ENCODE assay signal across 11 cellular contexts in genomic region chr5:68225911-68226563, GRCh38. TPM values are rescaled to one million over a fixed set of nuclear protein-coding genes. Genes with fewer than 3 reads are reported as not detected.
DNase-seq lines count a peak whose midpoint lies in the region; ATAC-seq and TF ChIP-seq lines count a peak whose summit lies in the region.
"Had no signal": no experiment of that assay in that cellular context is flagged by ENCODE, and none has a peak within 500 bp of the region (broad histone marks: within the 10 kb centered on the region; RNA-seq: fewer than 3 reads in every experiment).

No MANE protein-coding gene starts in this region.

- no peaks in the 10 kb centered on the region for H3K27me3 Mint-ChIP-seq in naive thymus-derived CD4-positive, alpha-beta T cell

- H3K4me3 ChIP-seq in A673 (ENCODE audit: low read depth, low read length, poor library complexity, severe bottlenecking) (no peak overlapping the region), RWPE2 (ENCODE audit: severe bottlenecking) (no peak overlapping the region), esophagus muscularis mucosa (peak overlapping the region; percentile 22 to 87 (median 26))
- H3K4me3 ChIP-seq in naive thymus-derived CD4-positive, alpha-beta T cell (ENCODE audit: low read length), result no peak overlapping the region

- H3K36me3 ChIP-seq in A673 (ENCODE audit: insufficient read depth, low read length, poor library complexity, severe bottlenecking) (peaks cover 38% of the 10 kb centered on the region), RWPE2 (ENCODE audit: low read depth) (peaks cover 66% of the 10 kb centered on the region), esophagus muscularis mucosa (peaks cover 19 to 49% (median 24%) of the 10 kb centered on the region in 4 donors)
- H3K36me3 ChIP-seq in naive thymus-derived CD4-positive, alpha-beta T cell (ENCODE audit: control insufficient read depth in 2 of 3, insufficient read depth in 3 of 3, low read length in 3 of 3), result peaks cover 0 to 20% (median 6%) of the 10 kb centered on the region in 3 experiments

- intact Hi-C loops in A673 (cut with micrococcal nuclease; ENCODE audit: unreplicated experiment) (no loop called here), esophagus muscularis mucosa (cut with DNase I) (loop anchor here (10.0 kb wide), 1 partner anchor 1211 kb away; no protein-coding TSS in a partner anchor)
- intact Hi-C loops in naive thymus-derived CD4-positive, alpha-beta T cell (cut with micrococcal nuclease), result no loop called here

- peaks cover 30% of the 10 kb centered on the region for H3K4me1 ChIP-seq in A673 (ENCODE audit: insufficient read depth, low read length, poor library complexity, severe bottlenecking)
- H3K4me1 ChIP-seq in RWPE2 (ENCODE audit: insufficient read depth, poor library complexity, severe bottlenecking), result peaks cover 28% of the 10 kb centered on the region
- H3K4me1 ChIP-seq in esophagus muscularis mucosa, result peaks cover 68 to 100% (median 97%) of the 10 kb centered on the region in 4 donors
- peaks cover 46 to 56% of the 10 kb centered on the region in 2 donors for H3K4me1 ChIP-seq in naive thymus-derived CD4-positive, alpha-beta T cell (ENCODE audit: control insufficient read depth in 2 of 2, insufficient read depth in 2 of 2, low read length in 2 of 2)

- TF ChIP-seq POLR2A in esophagus muscularis mucosa (IDR thresholded peaks at IDR 0.05; ENCODE audit: low read depth), result no peak

- H3K36me3 Mint-ChIP-seq in naive thymus-derived CD4-positive, alpha-beta T cell, result peaks cover 4 to 35% (median 21%) of the 10 kb centered on the region in 5 donors

- H3K9me3 ChIP-seq in A673 (ENCODE audit: low read depth, low read length, poor library complexity, severe bottlenecking), result peaks cover 3% of the 10 kb centered on the region
- peaks cover 2% of the 10 kb centered on the region for H3K9me3 ChIP-seq in RWPE2 (ENCODE audit: severe bottlenecking)
- no peaks in the 10 kb centered on the region for H3K9me3 ChIP-seq in esophagus muscularis mucosa
- H3K9me3 ChIP-seq in naive thymus-derived CD4-positive, alpha-beta T cell (ENCODE audit: control insufficient read depth in 2 of 3, low read length in 3 of 3), result peaks cover 0 to 3% (median 2%) of the 10 kb centered on the region in 3 experiments
- H3K9me3 ChIP-seq: adrenal gland had no signal

- peak overlapping the region in 3 of 10 donors; percentile 24 to 48 (median 44) for H3K4me3 Mint-ChIP-seq in naive thymus-derived CD4-positive, alpha-beta T cell

- no TSS peak for BruUV-seq in A673 (replicated peaks; lab: Mats Ljungman, UMichigan)

- H3K27ac ChIP-seq in A673 (ENCODE audit: low read depth, low read length, poor library complexity, severe bottlenecking) (peak overlapping the region; percentile 56), RWPE2 (ENCODE audit: poor library complexity, severe bottlenecking) (peak overlapping the region; percentile 87), esophagus muscularis mucosa (replicated peaks in 1 of 4) (peak overlapping the region; percentile 54 to 68 (median 62))
- no peak overlapping the region for H3K27ac ChIP-seq in naive thymus-derived CD4-positive, alpha-beta T cell (ENCODE audit: low read depth, low read length)

- POLR2A ChIA-PET in A673 (lab: Charles Lee; ENCODE audit: low non-redundant PET), result no interaction called here
- POLR2A ChIA-PET in naive thymus-derived CD4-positive, alpha-beta T cell (lab: Charles Lee), result interaction anchor here (1.0 kb wide), 1 partner anchor 10 kb away, joined by 4 read pairs; no protein-coding TSS in a partner anchor

- CTCF ChIA-PET in A673 (lab: Charles Lee), result no interaction called here
- CTCF ChIA-PET in naive thymus-derived CD4-positive, alpha-beta T cell (lab: Charles Lee), result no interaction called here

- H3K27ac Mint-ChIP-seq in naive thymus-derived CD4-positive, alpha-beta T cell, result peak overlapping the region in 5 of 9 donors; percentile 34 to 81 (median 54)

- H3K27me3 ChIP-seq in A673 (replicated peaks; ENCODE audit: insufficient read depth, low read depth, low read length, poor library complexity) (no peaks in the 10 kb centered on the region), RWPE2 (ENCODE audit: insufficient read depth, poor library complexity, severe bottlenecking) (no peaks in the 10 kb centered on the region), esophagus muscularis mucosa (no peaks in the 10 kb centered on the region)
- no peaks in the 10 kb centered on the region for H3K27me3 ChIP-seq in naive thymus-derived CD4-positive, alpha-beta T cell (ENCODE audit: control insufficient read depth in 2 of 2, insufficient read depth in 2 of 2, low read length in 2 of 2)
- H3K27me3 ChIP-seq: adrenal gland had no signal

- TF ChIP-seq EP300 in esophagus muscularis mucosa (IDR thresholded peaks at IDR 0.05), result no peak

- 79% methylated on average over 15 of the region's 15 CpGs for WGBS in esophagus muscularis mucosa

- H3K4me1 Mint-ChIP-seq in naive thymus-derived CD4-positive, alpha-beta T cell, result peaks cover 64 to 100% (median 94%) of the 10 kb centered on the region in 7 donors

- TF ChIP-seq CTCF in A673 (conservative IDR thresholded peaks at IDR 0.05; ENCODE audit: low read depth, low read length) (no peak), RWPE2 (IDR thresholded peaks at IDR 0.05; ENCODE audit: poor library complexity, severe bottlenecking) (no peak), esophagus muscularis mucosa (IDR thresholded peaks at IDR 0.05) (no peak)

- no peak for DNase-seq in A673 (ENCODE audit: low spot score)
- DNase-seq in RWPE2 (ENCODE audit: low spot score), result no peak
- DNase-seq in esophagus muscularis mucosa (ENCODE audit: extremely low spot score), result no peak
- DNase-seq in naive thymus-derived CD4-positive, alpha-beta T cell, result no peak
- DNase-seq in islet precursor cell, result no peak
- no peak for DNase-seq in SKM-1 (lab: John Stamatoyannopoulos, UW; ENCODE audit: unreplicated experiment)
- DNase-seq in DMS79 treated with DMSO at 0.1 percent for 48 hours (lab: John Stamatoyannopoulos, UW), result no peak
- DNase-seq in activated gamma-delta T cell treated with Interleukin-2 at 50 U/mL for 16 hours, result no peak
- DNase-seq: activated CD4-positive, alpha-beta T cell treated with anti-CD3 and anti-CD28 coated beads, Interleukin-2, amount 50 U/mL, for 48 hours; NCI-H446 treated with DMSO at 0.1 percent for 48 hours had no signal

- H3K9me3 Mint-ChIP-seq in naive thymus-derived CD4-positive, alpha-beta T cell, result peaks cover 0 to 5% (median 0%) of the 10 kb centered on the region in 11 donors

- ATAC-seq in RWPE2 (ENCODE audit: low read depth), result no peak
- peak; percentile 32 for ATAC-seq in naive thymus-derived CD4-positive, alpha-beta T cell

RNA-seq across cellular contexts. Expression of gene PIK3R1, which starts 10.5 kb away (rescaled TPM):
- total RNA-seq in A673 (2021) (57.9 and 64.8 TPM in 2 replicates), esophagus muscularis mucosa (100 to 1,000 TPM; 244 to 563 (median 329) TPM)
- total RNA-seq in naive thymus-derived CD4-positive, alpha-beta T cell, result 100 to 1,000 TPM in 4 of 5 experiments, 10 to 100 TPM in 1; 72.0 to 207 (median 131) TPM
- polyA plus RNA-seq in naive thymus-derived CD4-positive, alpha-beta T cell, result 100 to 1,000 TPM in 1 of 2 donors, 10 to 100 TPM in 1; 85.1 to 110 TPM

Comparison
In these comparisons a context has a peak if more than half of its experiments do, and no peak if none do; other contexts are left out.
1. H3K4me3 ChIP-seq: peak in esophagus muscularis mucosa (4 of 4); none in A673 (single experiment), RWPE2 (single experiment) and naive thymus-derived CD4-positive, alpha-beta T cell (single experiment).